Comparison of ENCODE assay signal across 1 cellular context in the genomic region with DNA sequence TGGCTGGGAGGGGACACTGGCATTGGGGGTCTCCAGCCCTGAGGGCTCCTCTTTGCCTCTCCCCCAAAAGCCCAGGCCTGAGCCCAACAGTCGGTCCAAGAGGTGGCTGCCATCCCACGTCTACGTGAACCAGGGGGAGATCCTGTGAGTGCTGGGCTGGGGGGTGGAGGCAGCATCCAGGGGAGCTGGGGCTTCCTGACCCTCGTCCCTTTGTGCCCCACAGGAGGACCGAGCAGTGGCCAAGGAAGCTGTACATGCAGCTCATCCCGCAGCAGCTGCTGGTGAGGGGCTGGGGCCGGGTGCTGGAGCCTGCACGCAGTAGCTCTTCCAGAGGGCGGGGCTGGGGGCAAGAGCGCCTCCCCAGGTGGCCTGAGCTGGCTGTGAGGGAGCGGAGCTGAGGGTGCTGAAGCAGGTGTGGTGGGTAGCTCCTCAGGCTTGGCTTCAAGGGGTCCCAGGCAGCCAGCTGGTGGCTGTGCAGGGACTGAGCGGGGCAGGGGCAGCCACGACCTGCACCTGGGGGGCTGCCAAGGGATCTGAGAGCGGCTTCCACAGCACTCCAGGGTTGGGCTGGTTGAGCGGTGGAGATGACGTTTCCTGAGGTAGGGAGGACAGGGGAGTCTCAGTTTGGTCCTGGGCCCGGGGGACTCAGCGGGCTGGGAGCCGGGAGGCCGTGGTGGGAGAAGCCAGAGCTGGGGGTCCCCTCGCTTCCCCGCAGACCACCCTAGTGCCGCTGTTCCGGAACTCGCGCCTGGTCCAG.
TF ChIP-seq lines count a peak whose summit lies in the region.

No MANE protein-coding gene starts in this region.

TF ChIP-seq in HepG2, 621 proteins besides CTCF, POLR2A, EP300 and RAD21 (continues in another document):
- TF ChIP-seq ZFP36L2 (CRISPR knock-in tag; IDR thresholded peaks at IDR 0.05): no peak
- TF ChIP-seq MAFK (conservative IDR thresholded peaks at IDR 0.05 in 1 of 2, IDR thresholded peaks at IDR 0.05 in 1 of 2; ENCODE audit: low read length in 2 of 2): no peak
- no peak for TF ChIP-seq NCOA2 (CRISPR knock-in tag; IDR thresholded peaks at IDR 0.05)
- no peak for TF ChIP-seq ZNF430 (CRISPR knock-in tag; IDR thresholded peaks at IDR 0.05)
- TF ChIP-seq, protein P1, sequence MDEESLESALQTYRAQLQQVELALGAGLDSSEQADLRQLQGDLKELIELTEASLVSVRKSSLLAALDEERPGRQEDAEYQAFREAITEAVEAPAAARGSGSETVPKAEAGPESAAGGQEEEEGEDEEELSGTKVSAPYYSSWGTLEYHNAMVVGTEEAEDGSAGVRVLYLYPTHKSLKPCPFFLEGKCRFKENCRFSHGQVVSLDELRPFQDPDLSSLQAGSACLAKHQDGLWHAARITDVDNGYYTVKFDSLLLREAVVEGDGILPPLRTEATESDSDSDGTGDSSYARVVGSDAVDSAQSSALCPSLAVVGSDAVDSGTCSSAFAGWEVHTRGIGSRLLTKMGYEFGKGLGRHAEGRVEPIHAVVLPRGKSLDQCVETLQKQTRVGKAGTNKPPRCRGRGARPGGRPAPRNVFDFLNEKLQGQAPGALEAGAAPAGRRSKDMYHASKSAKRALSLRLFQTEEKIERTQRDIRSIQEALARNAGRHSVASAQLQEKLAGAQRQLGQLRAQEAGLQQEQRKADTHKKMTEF (CRISPR knock-in tag; IDR thresholded peaks at IDR 0.05): no peak
- TF ChIP-seq AGO1 (IDR thresholded peaks at IDR 0.05; ENCODE audit: low read depth, low read length, poor library complexity, severe bottlenecking): peak; percentile 2
- no peak for TF ChIP-seq MIER2 (CRISPR knock-in tag; IDR thresholded peaks at IDR 0.05)
- no peak for TF ChIP-seq PHF8 (CRISPR knock-in tag; IDR thresholded peaks at IDR 0.05)
- TF ChIP-seq GLI4 (CRISPR knock-in tag; IDR thresholded peaks at IDR 0.05; ENCODE audit: borderline replicate concordance): no peak
- no peak for TF ChIP-seq ZFP37 (CRISPR knock-in tag; IDR thresholded peaks at IDR 0.05; ENCODE audit: borderline replicate concordance)
- TF ChIP-seq, protein P2, sequence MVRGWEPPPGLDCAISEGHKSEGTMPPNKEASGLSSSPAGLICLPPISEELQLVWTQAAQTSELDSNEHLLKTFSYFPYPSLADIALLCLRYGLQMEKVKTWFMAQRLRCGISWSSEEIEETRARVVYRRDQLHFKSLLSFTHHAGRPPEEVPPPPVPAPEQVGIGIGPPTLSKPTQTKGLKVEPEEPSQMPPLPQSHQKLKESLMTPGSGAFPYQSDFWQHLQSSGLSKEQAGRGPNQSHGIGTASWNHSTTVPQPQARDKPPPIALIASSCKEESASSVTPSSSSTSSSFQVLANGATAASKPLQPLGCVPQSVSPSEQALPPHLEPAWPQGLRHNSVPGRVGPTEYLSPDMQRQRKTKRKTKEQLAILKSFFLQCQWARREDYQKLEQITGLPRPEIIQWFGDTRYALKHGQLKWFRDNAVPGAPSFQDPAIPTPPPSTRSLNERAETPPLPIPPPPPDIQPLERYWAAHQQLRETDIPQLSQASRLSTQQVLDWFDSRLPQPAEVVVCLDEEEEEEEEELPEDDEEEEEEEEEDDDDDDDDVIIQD (CRISPR knock-in tag; IDR thresholded peaks at IDR 0.05; ENCODE audit: low read depth): no peak
- TF ChIP-seq RBFOX2 (IDR thresholded peaks at IDR 0.05; ENCODE audit: low read depth, low read length): peak; percentile 81
- TF ChIP-seq, protein P3, sequence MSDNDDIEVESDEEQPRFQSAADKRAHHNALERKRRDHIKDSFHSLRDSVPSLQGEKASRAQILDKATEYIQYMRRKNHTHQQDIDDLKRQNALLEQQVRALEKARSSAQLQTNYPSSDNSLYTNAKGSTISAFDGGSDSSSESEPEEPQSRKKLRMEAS (IDR thresholded peaks at IDR 0.05): no peak
- TF ChIP-seq, protein P4, sequence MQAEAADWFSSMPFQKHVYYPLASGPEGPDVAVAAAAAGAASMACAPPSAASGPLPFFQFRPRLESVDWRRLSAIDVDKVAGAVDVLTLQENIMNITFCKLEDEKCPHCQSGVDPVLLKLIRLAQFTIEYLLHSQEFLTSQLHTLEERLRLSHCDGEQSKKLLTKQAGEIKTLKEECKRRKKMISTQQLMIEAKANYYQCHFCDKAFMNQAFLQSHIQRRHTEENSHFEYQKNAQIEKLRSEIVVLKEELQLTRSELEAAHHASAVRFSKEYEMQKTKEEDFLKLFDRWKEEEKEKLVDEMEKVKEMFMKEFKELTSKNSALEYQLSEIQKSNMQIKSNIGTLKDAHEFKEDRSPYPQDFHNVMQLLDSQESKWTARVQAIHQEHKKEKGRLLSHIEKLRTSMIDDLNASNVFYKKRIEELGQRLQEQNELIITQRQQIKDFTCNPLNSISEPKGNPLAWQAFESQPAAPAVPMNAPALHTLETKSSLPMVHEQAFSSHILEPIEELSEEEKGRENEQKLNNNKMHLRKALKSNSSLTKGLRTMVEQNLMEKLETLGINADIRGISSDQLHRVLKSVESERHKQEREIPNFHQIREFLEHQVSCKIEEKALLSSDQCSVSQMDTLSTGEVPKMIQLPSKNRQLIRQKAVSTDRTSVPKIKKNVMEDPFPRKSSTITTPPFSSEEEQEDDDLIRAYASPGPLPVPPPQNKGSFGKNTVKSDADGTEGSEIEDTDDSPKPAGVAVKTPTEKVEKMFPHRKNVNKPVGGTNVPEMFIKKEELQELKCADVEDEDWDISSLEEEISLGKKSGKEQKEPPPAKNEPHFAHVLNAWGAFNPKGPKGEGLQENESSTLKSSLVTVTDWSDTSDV (CRISPR knock-in tag; IDR thresholded peaks at IDR 0.05): no peak
- TF ChIP-seq FOXK1 (CRISPR knock-in tag; IDR thresholded peaks at IDR 0.05; ENCODE audit: borderline replicate concordance, low read depth): no peak
- TF ChIP-seq, protein P5, sequence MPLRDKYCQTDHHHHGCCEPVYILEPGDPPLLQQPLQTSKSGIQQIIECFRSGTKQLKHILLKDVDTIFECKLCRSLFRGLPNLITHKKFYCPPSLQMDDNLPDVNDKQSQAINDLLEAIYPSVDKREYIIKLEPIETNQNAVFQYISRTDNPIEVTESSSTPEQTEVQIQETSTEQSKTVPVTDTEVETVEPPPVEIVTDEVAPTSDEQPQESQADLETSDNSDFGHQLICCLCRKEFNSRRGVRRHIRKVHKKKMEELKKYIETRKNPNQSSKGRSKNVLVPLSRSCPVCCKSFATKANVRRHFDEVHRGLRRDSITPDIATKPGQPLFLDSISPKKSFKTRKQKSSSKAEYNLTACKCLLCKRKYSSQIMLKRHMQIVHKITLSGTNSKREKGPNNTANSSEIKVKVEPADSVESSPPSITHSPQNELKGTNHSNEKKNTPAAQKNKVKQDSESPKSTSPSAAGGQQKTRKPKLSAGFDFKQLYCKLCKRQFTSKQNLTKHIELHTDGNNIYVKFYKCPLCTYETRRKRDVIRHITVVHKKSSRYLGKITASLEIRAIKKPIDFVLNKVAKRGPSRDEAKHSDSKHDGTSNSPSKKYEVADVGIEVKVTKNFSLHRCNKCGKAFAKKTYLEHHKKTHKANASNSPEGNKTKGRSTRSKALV (CRISPR knock-in tag; IDR thresholded peaks at IDR 0.05): no peak
- TF ChIP-seq, protein P6, sequence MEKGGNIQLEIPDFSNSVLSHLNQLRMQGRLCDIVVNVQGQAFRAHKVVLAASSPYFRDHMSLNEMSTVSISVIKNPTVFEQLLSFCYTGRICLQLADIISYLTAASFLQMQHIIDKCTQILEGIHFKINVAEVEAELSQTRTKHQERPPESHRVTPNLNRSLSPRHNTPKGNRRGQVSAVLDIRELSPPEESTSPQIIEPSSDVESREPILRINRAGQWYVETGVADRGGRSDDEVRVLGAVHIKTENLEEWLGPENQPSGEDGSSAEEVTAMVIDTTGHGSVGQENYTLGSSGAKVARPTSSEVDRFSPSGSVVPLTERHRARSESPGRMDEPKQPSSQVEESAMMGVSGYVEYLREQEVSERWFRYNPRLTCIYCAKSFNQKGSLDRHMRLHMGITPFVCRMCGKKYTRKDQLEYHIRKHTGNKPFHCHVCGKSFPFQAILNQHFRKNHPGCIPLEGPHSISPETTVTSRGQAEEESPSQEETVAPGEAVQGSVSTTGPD (CRISPR knock-in tag; IDR thresholded peaks at IDR 0.05): no peak
- TF ChIP-seq REPIN1 (CRISPR knock-in tag; IDR thresholded peaks at IDR 0.05; ENCODE audit: borderline replicate concordance, low read depth): no peak
- peak; percentile 75 for TF ChIP-seq RBM39 (IDR thresholded peaks at IDR 0.05; ENCODE audit: low read depth, low read length, poor library complexity, severe bottlenecking)
- TF ChIP-seq NONO (IDR thresholded peaks at IDR 0.05): no peak
- peak; percentile 6; the same call in 1 of the 2 replicates for TF ChIP-seq NONO (CRISPR knock-in tag; conservative IDR thresholded peaks at IDR 0.05)
- no peak for TF ChIP-seq TGIF2 (CRISPR knock-in tag; IDR thresholded peaks at IDR 0.05)
- no peak for TF ChIP-seq ZNF782 (CRISPR knock-in tag; IDR thresholded peaks at IDR 0.05; ENCODE audit: borderline replicate concordance)
- no peak for TF ChIP-seq CBX2 (IDR thresholded peaks at IDR 0.05; ENCODE audit: low read depth, low read length)
- no peak for TF ChIP-seq CBX2 (CRISPR knock-in tag; IDR thresholded peaks at IDR 0.05; ENCODE audit: low read depth)
- peak; percentile 34 for TF ChIP-seq AGO2 (optimal IDR thresholded peaks at IDR 0.05; ENCODE audit: low read depth, low read length)
- no peak for TF ChIP-seq ZNF891 (CRISPR knock-in tag; IDR thresholded peaks at IDR 0.05)
- TF ChIP-seq ZNF543 (CRISPR knock-in tag; IDR thresholded peaks at IDR 0.05): no peak
- TF ChIP-seq, protein P7, sequence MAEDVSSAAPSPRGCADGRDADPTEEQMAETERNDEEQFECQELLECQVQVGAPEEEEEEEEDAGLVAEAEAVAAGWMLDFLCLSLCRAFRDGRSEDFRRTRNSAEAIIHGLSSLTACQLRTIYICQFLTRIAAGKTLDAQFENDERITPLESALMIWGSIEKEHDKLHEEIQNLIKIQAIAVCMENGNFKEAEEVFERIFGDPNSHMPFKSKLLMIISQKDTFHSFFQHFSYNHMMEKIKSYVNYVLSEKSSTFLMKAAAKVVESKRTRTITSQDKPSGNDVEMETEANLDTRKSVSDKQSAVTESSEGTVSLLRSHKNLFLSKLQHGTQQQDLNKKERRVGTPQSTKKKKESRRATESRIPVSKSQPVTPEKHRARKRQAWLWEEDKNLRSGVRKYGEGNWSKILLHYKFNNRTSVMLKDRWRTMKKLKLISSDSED (CRISPR knock-in tag; IDR thresholded peaks at IDR 0.05): no peak
- TF ChIP-seq, protein P8, sequence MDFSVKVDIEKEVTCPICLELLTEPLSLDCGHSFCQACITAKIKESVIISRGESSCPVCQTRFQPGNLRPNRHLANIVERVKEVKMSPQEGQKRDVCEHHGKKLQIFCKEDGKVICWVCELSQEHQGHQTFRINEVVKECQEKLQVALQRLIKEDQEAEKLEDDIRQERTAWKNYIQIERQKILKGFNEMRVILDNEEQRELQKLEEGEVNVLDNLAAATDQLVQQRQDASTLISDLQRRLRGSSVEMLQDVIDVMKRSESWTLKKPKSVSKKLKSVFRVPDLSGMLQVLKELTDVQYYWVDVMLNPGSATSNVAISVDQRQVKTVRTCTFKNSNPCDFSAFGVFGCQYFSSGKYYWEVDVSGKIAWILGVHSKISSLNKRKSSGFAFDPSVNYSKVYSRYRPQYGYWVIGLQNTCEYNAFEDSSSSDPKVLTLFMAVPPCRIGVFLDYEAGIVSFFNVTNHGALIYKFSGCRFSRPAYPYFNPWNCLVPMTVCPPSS (IDR thresholded peaks at IDR 0.05): no peak
- TF ChIP-seq POLR2AphosphoS5 (IDR thresholded peaks at IDR 0.05; ENCODE audit: low read depth, low read length): peak; percentile 13
- no peak for TF ChIP-seq NFE2L2 (IDR thresholded peaks at IDR 0.05; ENCODE audit: low read length)
- TF ChIP-seq SIX1 (CRISPR knock-in tag; IDR thresholded peaks at IDR 0.05; ENCODE audit: borderline replicate concordance): no peak
- no peak for TF ChIP-seq GTF3A (CRISPR knock-in tag; conservative IDR thresholded peaks at IDR 0.05)
- TF ChIP-seq MTF1 (CRISPR knock-in tag; IDR thresholded peaks at IDR 0.05): no peak
- TF ChIP-seq FIP1L1 (IDR thresholded peaks at IDR 0.05; ENCODE audit: borderline replicate concordance, insufficient read depth, low read depth, low read length): no peak
- TF ChIP-seq, protein P9, sequence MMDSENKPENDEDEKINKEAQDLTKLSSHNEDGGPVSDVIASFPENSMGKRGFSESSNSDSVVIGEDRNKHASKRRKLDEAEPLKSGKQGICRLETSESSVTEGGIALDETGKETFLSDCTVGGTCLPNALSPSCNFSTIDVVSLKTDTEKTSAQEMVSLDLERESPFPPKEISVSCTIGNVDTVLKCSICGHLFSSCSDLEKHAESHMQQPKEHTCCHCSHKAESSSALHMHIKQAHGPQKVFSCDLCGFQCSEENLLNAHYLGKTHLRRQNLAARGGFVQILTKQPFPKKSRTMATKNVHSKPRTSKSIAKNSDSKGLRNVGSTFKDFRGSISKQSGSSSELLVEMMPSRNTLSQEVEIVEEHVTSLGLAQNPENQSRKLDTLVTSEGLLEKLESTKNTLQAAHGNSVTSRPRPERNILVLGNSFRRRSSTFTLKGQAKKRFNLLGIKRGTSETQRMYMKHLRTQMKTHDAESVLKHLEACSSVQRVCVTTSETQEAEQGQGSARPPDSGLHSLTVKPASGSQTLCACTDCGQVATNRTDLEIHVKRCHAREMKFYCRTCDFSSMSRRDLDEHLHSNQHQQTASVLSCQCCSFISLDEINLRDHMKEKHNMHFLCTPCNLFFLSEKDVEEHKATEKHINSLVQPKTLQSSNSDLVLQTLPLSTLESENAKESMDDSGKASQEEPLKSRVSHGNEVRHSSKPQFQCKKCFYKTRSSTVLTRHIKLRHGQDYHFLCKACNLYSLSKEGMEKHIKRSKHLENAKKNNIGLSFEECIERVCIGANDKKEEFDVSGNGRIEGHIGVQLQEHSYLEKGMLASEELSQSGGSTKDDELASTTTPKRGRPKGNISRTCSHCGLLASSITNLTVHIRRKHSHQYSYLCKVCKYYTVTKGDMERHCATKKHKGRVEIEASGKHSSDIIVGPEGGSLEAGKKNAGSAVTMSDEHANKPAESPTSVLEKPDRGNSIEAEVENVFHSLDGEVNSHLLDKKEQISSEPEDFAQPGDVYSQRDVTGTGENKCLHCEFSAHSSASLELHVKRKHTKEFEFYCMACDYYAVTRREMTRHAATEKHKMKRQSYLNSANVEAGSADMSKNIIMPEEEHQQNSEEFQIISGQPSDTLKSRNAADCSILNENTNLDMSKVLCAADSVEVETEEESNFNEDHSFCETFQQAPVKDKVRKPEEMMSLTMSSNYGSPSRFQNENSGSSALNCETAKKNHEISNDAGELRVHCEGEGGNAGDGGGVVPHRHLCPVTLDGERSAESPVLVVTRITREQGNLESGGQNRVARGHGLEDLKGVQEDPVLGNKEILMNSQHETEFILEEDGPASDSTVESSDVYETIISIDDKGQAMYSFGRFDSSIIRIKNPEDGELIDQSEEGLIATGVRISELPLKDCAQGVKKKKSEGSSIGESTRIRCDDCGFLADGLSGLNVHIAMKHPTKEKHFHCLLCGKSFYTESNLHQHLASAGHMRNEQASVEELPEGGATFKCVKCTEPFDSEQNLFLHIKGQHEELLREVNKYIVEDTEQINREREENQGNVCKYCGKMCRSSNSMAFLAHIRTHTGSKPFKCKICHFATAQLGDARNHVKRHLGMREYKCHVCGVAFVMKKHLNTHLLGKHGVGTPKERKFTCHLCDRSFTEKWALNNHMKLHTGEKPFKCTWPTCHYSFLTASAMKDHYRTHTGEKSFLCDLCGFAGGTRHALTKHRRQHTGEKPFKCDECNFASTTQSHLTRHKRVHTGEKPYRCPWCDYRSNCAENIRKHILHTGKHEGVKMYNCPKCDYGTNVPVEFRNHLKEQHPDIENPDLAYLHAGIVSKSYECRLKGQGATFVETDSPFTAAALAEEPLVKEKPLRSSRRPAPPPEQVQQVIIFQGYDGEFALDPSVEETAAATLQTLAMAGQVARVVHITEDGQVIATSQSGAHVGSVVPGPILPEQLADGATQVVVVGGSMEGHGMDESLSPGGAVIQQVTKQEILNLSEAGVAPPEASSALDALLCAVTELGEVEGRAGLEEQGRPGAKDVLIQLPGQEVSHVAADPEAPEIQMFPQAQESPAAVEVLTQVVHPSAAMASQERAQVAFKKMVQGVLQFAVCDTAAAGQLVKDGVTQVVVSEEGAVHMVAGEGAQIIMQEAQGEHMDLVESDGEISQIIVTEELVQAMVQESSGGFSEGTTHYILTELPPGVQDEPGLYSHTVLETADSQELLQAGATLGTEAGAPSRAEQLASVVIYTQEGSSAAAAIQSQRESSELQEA (CRISPR knock-in tag; IDR thresholded peaks at IDR 0.05; ENCODE audit: not compliant biosample characterization): no peak
